Comparison of ENCODE assay signal across 31 cellular contexts in genomic region chr10:114762811-114763210, GRCh38.
"Had no signal": no experiment of that assay in that cellular context is flagged by ENCODE, and none has a peak within 500 bp of the region (broad histone marks: within the 10 kb centered on the region; RNA-seq: fewer than 3 reads in every experiment).

No MANE protein-coding gene starts in this region.

- H3K9ac ChIP-seq: neural progenitor cell had no signal

- H3K4me2 ChIP-seq: hepatocyte, neural progenitor cell had no signal

- H3K4me1 ChIP-seq: prostate gland, testis had no signal

- H3K36me3 ChIP-seq: heart right ventricle, lower lobe of right lung, neural progenitor cell, neutrophil, ovary, prostate gland, spleen, stomach, thyroid gland, transverse colon, upper lobe of left lung, vagina had no signal

- H3K27me3 ChIP-seq: hepatocyte, ovary, testis, thyroid gland, vagina had no signal

- H3K27ac ChIP-seq: hepatocyte, lower lobe of right lung, neural progenitor cell, neutrophil, ovary, prostate gland, spleen, stomach, testis, thyroid gland, transverse colon, upper lobe of left lung, vagina had no signal

- DNase-seq: heart right ventricle; islet precursor cell; lower lobe of right lung; mesendoderm; naive B cell; natural killer cell; nephron progenitor cell; occipital lobe; ovary; posterior cingulate gyrus; retina; right cardiac atrium; small intestine; spleen; stimulated activated CD4-positive, alpha-beta T cell treated with anti-CD3 and anti-CD28 coated beads, Interleukin-2, amount 100 ng/mL, for 48 hours; stimulated activated CD4-positive, alpha-beta T cell treated with anti-CD3 and anti-CD28 coated beads, Interleukin-4, amount 100 ng/mL, for 4 hours; stimulated activated CD8-positive, alpha-beta memory T cell treated with anti-CD3 and anti-CD28 coated beads, Interleukin-4, amount 100 ng/mL, for 48 hours; stimulated activated naive CD4-positive, alpha-beta T cell treated with Interleukin-2 at 50 U/mL for 16 hours; stomach; testis; thyroid gland; transverse colon; upper lobe of left lung had no signal

- H3K4me3 ChIP-seq: heart right ventricle, hepatocyte, lower lobe of right lung, neural progenitor cell, ovary, prostate gland, spleen, stomach, testis, thyroid gland, transverse colon, upper lobe of left lung, vagina had no signal

- ATAC-seq: heart right ventricle; left lobe of liver; lower lobe of right lung; natural killer cell; right cardiac atrium; sciatic nerve; stimulated activated memory B cell treated with anti-CD40 and anti-IgM and Interleukin-4, amounts not matched to agents 10 μg/mL and 1 μg/mL and 100 μg/mL, for 72 hours had no signal

- H2AFZ ChIP-seq: hepatocyte, neural progenitor cell had no signal

- H3K9me3 ChIP-seq: heart right ventricle, lower lobe of right lung, neutrophil, ovary, prostate gland, spleen, stomach, testis, thyroid gland, transverse colon, upper lobe of left lung, vagina had no signal
